22 cellular contexts compared by ENCODE assay signal in genomic region chr1:179576509-179576908, GRCh38. TPM values are rescaled to one million over a fixed set of nuclear protein-coding genes. Genes with fewer than 3 reads are reported as not detected.
DNase-seq lines count a peak whose midpoint lies in the region; ATAC-seq, FAIRE-seq and TF ChIP-seq lines count a peak whose summit lies in the region.
"Had no signal": no experiment of that assay in that cellular context is flagged by ENCODE, and none has a peak within 500 bp of the region (broad histone marks: within the 10 kb centered on the region; RNA-seq: fewer than 3 reads in every experiment).

No MANE protein-coding gene starts in this region.

- in situ Hi-C loops in K562 (cut with MboI) = no loop called here
- in situ Hi-C loops in gastrocnemius medialis (cut with MboI; ENCODE audit: low sequenced_read_pairs in 4 of 4) = no loop called here

- H3K27me3 Mint-ChIP-seq in nephron (ENCODE audit: low read depth) = peaks cover 51% of the 10 kb centered on the region
- peaks cover 74% of the 10 kb centered on the region for H3K27me3 Mint-ChIP-seq in type B pancreatic cell

- H3K9me1 ChIP-seq in K562 (ENCODE audit: control insufficient read depth, insufficient read depth, low read length) = no peaks in the 10 kb centered on the region

- no peak for TF ChIP-seq RAD21 in K562 (CRISPR knock-in tag; conservative IDR thresholded peaks at IDR 0.05 in 1 of 2, IDR thresholded peaks at IDR 0.05 in 1 of 2)

- no peak overlapping the region for H3K9ac ChIP-seq in HUES64 (ENCODE audit: low read depth, low read length)
- no peak overlapping the region for H3K9ac ChIP-seq in K562 (ENCODE audit: insufficient read depth in 1 of 2, low read depth in 2 of 2, low read length in 2 of 2)

- no peak for DNase-seq in K562 (ENCODE audit: extremely low read depth in 1 of 4, low spot score in 3 of 4)
- no peak for DNase-seq in type B pancreatic cell (ENCODE audit: extremely low spot score, unreplicated experiment)
- DNase-seq in gastrocnemius medialis = no peak
- DNase-seq in mesenteric fat pad (ENCODE audit: low spot score) = no peak
- no peak for DNase-seq in T-helper 2 cell
- DNase-seq: ACHN, AML-193, DMS79, Kasumi-1, MG63, NCI-H1105, NCI-H2081, NCI-H2171 treated with DMSO at 0.1 percent for 48 hours, NCI-H446, NCI-H69, SJCRH30 had no signal

- H3K9me3 Mint-ChIP-seq in nephron (peaks cover 5% of the 10 kb centered on the region), type B pancreatic cell (no peaks in the 10 kb centered on the region)

- H3K36me3 Mint-ChIP-seq in nephron (ENCODE audit: low read depth) (peaks cover 24% of the 10 kb centered on the region), type B pancreatic cell (no peaks in the 10 kb centered on the region)

- CTCF ChIA-PET in K562 (lab: Yijun Ruan, JAX; ENCODE audit: low intra/inter-chr PET ratio) = no interaction called here

- H3K4me3 Mint-ChIP-seq in nephron (peak overlapping the region; percentile 66 to 76 (median 71)), type B pancreatic cell (peak overlapping the region; percentile 1)

- H3K9me3 ChIP-seq in HUES64 (ENCODE audit: insufficient read depth, low read depth, low read length) (no peaks in the 10 kb centered on the region), K562 (replicated peaks; ENCODE audit: control insufficient read depth, insufficient read depth, low read depth, low read length) (no peaks in the 10 kb centered on the region), gastrocnemius medialis (no peaks in the 10 kb centered on the region)
- H3K9me3 ChIP-seq: MG63, SJCRH30 had no signal

- WGBS in HUES64 = 53% methylated on average over 5 of the region's 5 CpGs
- WGBS in K562 (ENCODE audit: insufficient coverage, low coverage, missing lambda C conversion rate) = 0% methylated on average over 5 of the region's 5 CpGs

- ATAC-seq in K562 (no peak), gastrocnemius medialis (no peak)

- no peak overlapping the region for H3K4me2 ChIP-seq in K562 (ENCODE audit: insufficient read depth, low read length)

- no TSS peak for BruUV-seq in K562 (replicated peaks; lab: Mats Ljungman, UMichigan)

- H3K27me3 ChIP-seq in HUES64 (ENCODE audit: insufficient read depth, low read length) (peaks cover 61% of the 10 kb centered on the region), K562 (ENCODE audit: control insufficient read depth in 2 of 2, insufficient read depth in 2 of 2, low read length in 2 of 2) (peaks cover 13 to 29% of the 10 kb centered on the region in 2 experiments; a peak in 3 of 5 replicates), gastrocnemius medialis (peaks cover 19 to 28% (median 20%) of the 10 kb centered on the region in 3 donors)
- H3K27me3 ChIP-seq: SJCRH30 had no signal

- H2AFZ ChIP-seq in K562 (ENCODE audit: low read depth, low read length) = no peak overlapping the region

- intact Hi-C loops in K562 (cut with micrococcal nuclease) (no loop called here), gastrocnemius medialis (cut with DNase I; ENCODE audit: low total_unique reads) (no loop called here)

- FAIRE-seq in K562 (lab: Jason Lieb, UNC) = no peak
- FAIRE-seq: GM12892, GM18507, H54 had no signal

- POLR2A ChIA-PET in K562 (lab: Yijun Ruan, JAX) = interaction anchor here (1.0 to 1.5 kb wide), 2 partner anchors 10 to 136 kb away, joined by 3 to 4 read pairs; no protein-coding TSS in a partner anchor

- no peaks in the 10 kb centered on the region for H3K79me2 ChIP-seq in K562 (ENCODE audit: control insufficient read depth, insufficient read depth, low read length)

- no peak for TF ChIP-seq EP300 in K562 (IDR thresholded peaks at IDR 0.05; ENCODE audit: low read length)

- H3K4me3 ChIP-seq in HUES64 (ENCODE audit: low read length) (peak overlapping the region; percentile 50; the same call in 1 of the 2 replicates), K562 (no peak overlapping the region), gastrocnemius medialis (no peak overlapping the region)
- H3K4me3 ChIP-seq: MG63, SJCRH30 had no signal

- H4K20me1 ChIP-seq in K562 (replicated peaks; ENCODE audit: control insufficient read depth, insufficient read depth, low read length) = peaks cover 3% of the 10 kb centered on the region; the same call in 1 of the 2 replicates

- H3K27ac ChIP-seq in HUES64 (ENCODE audit: low read depth, low read length) (no peak overlapping the region), K562 (ENCODE audit: extremely low read depth, low read depth, low read length) (no peak overlapping the region), gastrocnemius medialis (no peak overlapping the region)
- H3K27ac ChIP-seq: SJCRH30 had no signal

- H3K4me1 ChIP-seq in HUES64 (ENCODE audit: insufficient read depth, low read length) (peaks cover 8% of the 10 kb centered on the region), K562 (replicated peaks in 1 of 2; ENCODE audit: control insufficient read depth in 2 of 2, insufficient read depth in 2 of 2, low read length in 2 of 2) (peaks cover 0 to 6% of the 10 kb centered on the region in 2 experiments; a peak in 1 of 5 replicates), gastrocnemius medialis (no peaks in the 10 kb centered on the region)
- H3K4me1 ChIP-seq: SJCRH30 had no signal

- TF ChIP-seq POLR2A in K562 (conservative IDR thresholded peaks at IDR 0.05) (no peak), gastrocnemius medialis (IDR thresholded peaks at IDR 0.05) (no peak)

- no peak for TF ChIP-seq CTCF in K562 (IDR thresholded peaks at IDR 0.05 in 2 of 3, conservative IDR thresholded peaks at IDR 0.05 in 1 of 3; ENCODE audit: insufficient read depth in 2 of 3, low read depth in 1 of 3, low read length in 3 of 3)
- no peak for TF ChIP-seq CTCF in nephron (IDR thresholded peaks at IDR 0.05; ENCODE audit: unreplicated experiment in 3 of 3)
- TF ChIP-seq CTCF in type B pancreatic cell (conservative IDR thresholded peaks at IDR 0.05) = no peak
- no peak for TF ChIP-seq CTCF in gastrocnemius medialis (IDR thresholded peaks at IDR 0.05 in 4 of 5, conservative IDR thresholded peaks at IDR 0.05 in 1 of 5)

- no peaks in the 10 kb centered on the region for H3K36me3 ChIP-seq in HUES64 (ENCODE audit: insufficient read depth, low read length)
- no peaks in the 10 kb centered on the region for H3K36me3 ChIP-seq in K562 (ENCODE audit: control insufficient read depth, insufficient read depth, low read length)
- no peaks in the 10 kb centered on the region for H3K36me3 ChIP-seq in gastrocnemius medialis
- H3K36me3 ChIP-seq: MG63, SJCRH30 had no signal

- H3K4me1 Mint-ChIP-seq in nephron (peaks cover 21% of the 10 kb centered on the region), type B pancreatic cell (ENCODE audit: unreplicated experiment) (no peaks in the 10 kb centered on the region)

- H3K27ac Mint-ChIP-seq in nephron = peak overlapping the region; percentile 59 to 92 (median 67)
- no peak overlapping the region for H3K27ac Mint-ChIP-seq in type B pancreatic cell
- H3K27ac Mint-ChIP-seq: CD14-positive monocyte had no signal

TF ChIP-seq in K562, 482 proteins besides CTCF, POLR2A, EP300 and RAD21 (continues in another document):
- TF ChIP-seq KLF6 (CRISPR knock-in tag; IDR thresholded peaks at IDR 0.05; ENCODE audit: borderline replicate concordance) = no peak

RNA-seq across cellular contexts. Expression of gene NPHS2, which starts 0.8 kb away (rescaled TPM):
- polyA plus RNA-seq in HUES64 (2013, experiment 1 of 2) = not detected
- not detected for polyA plus RNA-seq in HUES64 (2013, experiment 2 of 2)
- not detected in 2 replicates for total RNA-seq in K562 (2011; cell fraction: chromatin; rRNA removed; ENCODE audit: low replicate concordance)
- not detected in 2 replicates for total RNA-seq in K562 (2011; cell fraction: nucleolus; rRNA removed)
- not detected in 2 replicates for total RNA-seq in K562 (2011; cell fraction: nucleoplasm; rRNA removed)
- not detected in 2 replicates for total RNA-seq in K562 (2014; rRNA removed)
- total RNA-seq in K562 (2014; rRNA removed; fragmentation: Illumina TruSeq; extraction: Trizol) = not detected in 2 replicates
- total RNA-seq in K562 (2015; rRNA removed; fragmentation: Illumina TruSeq; extraction: Trizol) = not detected in 2 replicates
- not detected in 2 replicates for total RNA-seq in K562 (2021)
- polyA plus RNA-seq in K562 (2011; rRNA removed) = not detected in 2 replicates
- not detected in 2 replicates for polyA plus RNA-seq in K562 (2011; cell fraction: cytosol; rRNA removed)
- polyA plus RNA-seq in K562 (2011; cell fraction: nucleus; rRNA removed) = not detected in 2 replicates
- not detected in 2 replicates for polyA plus RNA-seq in K562 (2012)
- polyA plus RNA-seq in K562 (2014; fragmentation: Illumina TruSeq; extraction: Trizol) = not detected in 2 replicates
- not detected for polyA plus RNA-seq in K562 (2014; fragmentation: Nextera tagmentation; extraction: Ambion mirVana)
- polyA plus RNA-seq in K562 (2014; rRNA removed) = not detected in 2 replicates
- not detected in 2 replicates for polyA minus RNA-seq in K562 (2011; rRNA and poly(A)+ RNA removed)
- polyA minus RNA-seq in K562 (2011; cell fraction: cytosol; rRNA and poly(A)+ RNA removed) = not detected in 2 replicates
- polyA minus RNA-seq in K562 (2011; cell fraction: nucleus; rRNA and poly(A)+ RNA removed) = not detected in 2 replicates
- total RNA-seq in type B pancreatic cell (ENCODE audit: low replicate concordance) = 0.31 TPM in 1 of 2 replicates, not detected in the other
- total RNA-seq in gastrocnemius medialis = not detected
- not detected for total RNA-seq in mesenteric fat pad
- total RNA-seq: SJCRH30 had no signal
- polyA plus RNA-seq: CD14-positive monocyte had no signal

RNA-seq across cellular contexts. Expression of gene TDRD5, which starts 15.1 kb away (rescaled TPM):
- not detected for polyA plus RNA-seq in HUES64 (2013, experiment 1 of 2)
- polyA plus RNA-seq in HUES64 (2013, experiment 2 of 2) = not detected
- 0.25 and 0.48 TPM in 2 replicates for total RNA-seq in K562 (2011; cell fraction: chromatin; rRNA removed; ENCODE audit: low replicate concordance)
- total RNA-seq in K562 (2011; cell fraction: nucleolus; rRNA removed) = 0.33 and 0.39 TPM in 2 replicates
- 0.29 and 0.46 TPM in 2 replicates for total RNA-seq in K562 (2011; cell fraction: nucleoplasm; rRNA removed)
- total RNA-seq in K562 (2014; rRNA removed) (not detected in 2 replicates), K562 (2014; rRNA removed; fragmentation: Illumina TruSeq; extraction: Trizol) (0.22 and 0.36 TPM in 2 replicates), K562 (2015; rRNA removed; fragmentation: Illumina TruSeq; extraction: Trizol) (0.15 and 0.22 TPM in 2 replicates), K562 (2021) (0.07 and 0.33 TPM in 2 replicates), type B pancreatic cell (ENCODE audit: low replicate concordance) (0.52 TPM in 1 of 2 replicates, not detected in the other), gastrocnemius medialis (not detected), mesenteric fat pad (0.35 TPM)
- polyA plus RNA-seq in K562 (2011; rRNA removed) (0.09 and 0.57 TPM in 2 replicates), K562 (2014; fragmentation: Illumina TruSeq; extraction: Trizol) (0.14 and 0.31 TPM in 2 replicates), K562 (2014; fragmentation: Nextera tagmentation; extraction: Ambion mirVana) (under 1 TPM; 0.04 to 0.08 TPM), K562 (2014; rRNA removed) (0.07 and 0.09 TPM in 2 replicates)
- 0.07 and 0.12 TPM in 2 replicates for polyA plus RNA-seq in K562 (2011; cell fraction: cytosol; rRNA removed)
- 0.09 and 0.13 TPM in 2 replicates for polyA plus RNA-seq in K562 (2011; cell fraction: nucleus; rRNA removed)
- polyA plus RNA-seq in K562 (2012) = 0.36 and 0.60 TPM in 2 replicates
- 0.18 and 0.32 TPM in 2 replicates for polyA minus RNA-seq in K562 (2011; rRNA and poly(A)+ RNA removed)
- polyA minus RNA-seq in K562 (2011; cell fraction: cytosol; rRNA and poly(A)+ RNA removed) = not detected in 2 replicates
- 0.11 TPM in 1 of 2 replicates, not detected in the other for polyA minus RNA-seq in K562 (2011; cell fraction: nucleus; rRNA and poly(A)+ RNA removed)
- total RNA-seq: SJCRH30 had no signal
- polyA plus RNA-seq: CD14-positive monocyte had no signal
